Comparison of ENCODE assay signal across 3 cellular contexts in the genomic region with DNA sequence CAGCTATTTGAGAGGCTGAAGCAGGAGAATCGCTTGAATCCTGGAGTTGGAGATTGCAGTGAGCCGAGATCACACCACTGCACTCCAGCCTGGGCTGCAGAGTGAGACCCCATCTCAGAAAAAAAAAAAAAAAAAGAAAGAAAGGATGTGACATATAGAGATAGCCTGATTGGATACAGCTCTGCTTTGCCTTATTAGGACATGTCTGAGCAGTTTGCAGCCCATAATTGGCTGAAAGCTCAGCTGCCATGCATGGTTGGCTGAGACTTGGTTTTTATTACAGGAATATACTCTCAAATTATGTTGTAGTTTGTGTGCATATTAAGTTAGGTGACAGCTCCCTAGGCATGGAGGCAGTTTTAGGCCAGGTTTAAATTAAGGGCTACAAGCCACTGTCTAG.
TF ChIP-seq lines count a peak whose summit lies in the region.

No MANE protein-coding gene starts in this region.

TF ChIP-seq in SK-N-SH treated with all-trans-retinoic acid at 6 μM for 48 hours, 23 proteins besides CTCF, POLR2A, EP300 and RAD21:
- TF ChIP-seq ARNTL (CRISPR knock-in tag; IDR thresholded peaks at IDR 0.05; ENCODE audit: borderline replicate concordance, low read depth) = no peak
- no peak for TF ChIP-seq BACH2 (CRISPR knock-in tag; IDR thresholded peaks at IDR 0.05; ENCODE audit: borderline replicate concordance)
- TF ChIP-seq GLIS3 (CRISPR knock-in tag; IDR thresholded peaks at IDR 0.05) = no peak
- no peak for TF ChIP-seq CSDC2 (CRISPR knock-in tag; IDR thresholded peaks at IDR 0.05)
- no peak for TF ChIP-seq TOX (CRISPR knock-in tag; IDR thresholded peaks at IDR 0.05; ENCODE audit: borderline replicate concordance)
- TF ChIP-seq ZNF70 (CRISPR knock-in tag; IDR thresholded peaks at IDR 0.05) = no peak
- no peak for TF ChIP-seq ISL1 (CRISPR knock-in tag; IDR thresholded peaks at IDR 0.05)
- TF ChIP-seq ZFP30 (CRISPR knock-in tag; IDR thresholded peaks at IDR 0.05) = no peak
- TF ChIP-seq ZNF565 (CRISPR knock-in tag; conservative IDR thresholded peaks at IDR 0.05; ENCODE audit: low read depth) = no peak
TF ChIP-seq in SK-N-SH treated with all-trans-retinoic acid at 6 μM for 48 hours: peak in this region for 0.

TF ChIP-seq in SK-N-SH, 30 proteins besides CTCF, POLR2A, EP300 and RAD21:
- TF ChIP-seq YY1 (IDR thresholded peaks at IDR 0.05; ENCODE audit: low read depth) = no peak
- no peak for TF ChIP-seq NRF1 (IDR thresholded peaks at IDR 0.05; ENCODE audit: low read depth, low read length)
- TF ChIP-seq, protein P1, sequence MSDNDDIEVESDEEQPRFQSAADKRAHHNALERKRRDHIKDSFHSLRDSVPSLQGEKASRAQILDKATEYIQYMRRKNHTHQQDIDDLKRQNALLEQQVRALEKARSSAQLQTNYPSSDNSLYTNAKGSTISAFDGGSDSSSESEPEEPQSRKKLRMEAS (IDR thresholded peaks at IDR 0.05; ENCODE audit: low read depth) = no peak
- no peak for TF ChIP-seq RCOR1 (IDR thresholded peaks at IDR 0.05; ENCODE audit: low read length)
- no peak for TF ChIP-seq NFIC (IDR thresholded peaks at IDR 0.05; ENCODE audit: borderline replicate concordance)
- TF ChIP-seq MXI1 (IDR thresholded peaks at IDR 0.05; ENCODE audit: low read depth, low read length) = no peak
- no peak for TF ChIP-seq SIN3A (IDR thresholded peaks at IDR 0.05; ENCODE audit: borderline replicate concordance, low read depth, low read length)
- TF ChIP-seq, protein P2, sequence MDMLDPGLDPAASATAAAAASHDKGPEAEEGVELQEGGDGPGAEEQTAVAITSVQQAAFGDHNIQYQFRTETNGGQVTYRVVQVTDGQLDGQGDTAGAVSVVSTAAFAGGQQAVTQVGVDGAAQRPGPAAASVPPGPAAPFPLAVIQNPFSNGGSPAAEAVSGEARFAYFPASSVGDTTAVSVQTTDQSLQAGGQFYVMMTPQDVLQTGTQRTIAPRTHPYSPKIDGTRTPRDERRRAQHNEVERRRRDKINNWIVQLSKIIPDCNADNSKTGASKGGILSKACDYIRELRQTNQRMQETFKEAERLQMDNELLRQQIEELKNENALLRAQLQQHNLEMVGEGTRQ (IDR thresholded peaks at IDR 0.05; ENCODE audit: borderline replicate concordance, low read depth, low read length) = no peak
- TF ChIP-seq, protein P3, sequence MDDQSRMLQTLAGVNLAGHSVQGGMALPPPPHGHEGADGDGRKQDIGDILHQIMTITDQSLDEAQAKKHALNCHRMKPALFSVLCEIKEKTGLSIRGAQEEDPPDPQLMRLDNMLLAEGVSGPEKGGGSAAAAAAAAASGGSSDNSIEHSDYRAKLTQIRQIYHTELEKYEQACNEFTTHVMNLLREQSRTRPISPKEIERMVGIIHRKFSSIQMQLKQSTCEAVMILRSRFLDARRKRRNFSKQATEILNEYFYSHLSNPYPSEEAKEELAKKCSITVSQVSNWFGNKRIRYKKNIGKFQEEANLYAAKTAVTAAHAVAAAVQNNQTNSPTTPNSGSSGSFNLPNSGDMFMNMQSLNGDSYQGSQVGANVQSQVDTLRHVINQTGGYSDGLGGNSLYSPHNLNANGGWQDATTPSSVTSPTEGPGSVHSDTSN (IDR thresholded peaks at IDR 0.05) = no peak
- no peak for TF ChIP-seq RFX5 (IDR thresholded peaks at IDR 0.05; ENCODE audit: low read length)
- no peak for TF ChIP-seq FOXM1 (IDR thresholded peaks at IDR 0.05; ENCODE audit: low read depth)
- TF ChIP-seq, protein P4, sequence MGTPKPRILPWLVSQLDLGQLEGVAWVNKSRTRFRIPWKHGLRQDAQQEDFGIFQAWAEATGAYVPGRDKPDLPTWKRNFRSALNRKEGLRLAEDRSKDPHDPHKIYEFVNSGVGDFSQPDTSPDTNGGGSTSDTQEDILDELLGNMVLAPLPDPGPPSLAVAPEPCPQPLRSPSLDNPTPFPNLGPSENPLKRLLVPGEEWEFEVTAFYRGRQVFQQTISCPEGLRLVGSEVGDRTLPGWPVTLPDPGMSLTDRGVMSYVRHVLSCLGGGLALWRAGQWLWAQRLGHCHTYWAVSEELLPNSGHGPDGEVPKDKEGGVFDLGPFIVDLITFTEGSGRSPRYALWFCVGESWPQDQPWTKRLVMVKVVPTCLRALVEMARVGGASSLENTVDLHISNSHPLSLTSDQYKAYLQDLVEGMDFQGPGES (IDR thresholded peaks at IDR 0.05; ENCODE audit: low read depth, low read length) = no peak
- TF ChIP-seq TAF1 (IDR thresholded peaks at IDR 0.05; ENCODE audit: borderline replicate concordance, low read depth, low read length) = no peak
- no peak for TF ChIP-seq CHD2 (IDR thresholded peaks at IDR 0.05; ENCODE audit: low read length, partially characterized antibody)
- no peak for TF ChIP-seq RXRA (IDR thresholded peaks at IDR 0.05; ENCODE audit: borderline replicate concordance, low read depth)
- TF ChIP-seq TCF12 (IDR thresholded peaks at IDR 0.05) = no peak
- TF ChIP-seq FOSL2 (IDR thresholded peaks at IDR 0.05; ENCODE audit: borderline replicate concordance, low read depth) = no peak
- TF ChIP-seq GABPA (IDR thresholded peaks at IDR 0.05; ENCODE audit: low read depth) = no peak
- no peak for TF ChIP-seq FOXJ3 (CRISPR knock-in tag; IDR thresholded peaks at IDR 0.05)
TF ChIP-seq in SK-N-SH: peak in this region for 0.

TF ChIP-seq in H1, 55 proteins besides CTCF, POLR2A, EP300 and RAD21:
- TF ChIP-seq SRF (IDR thresholded peaks at IDR 0.05; ENCODE audit: low read depth, low read length) (peak; percentile 88), BCL11A (IDR thresholded peaks at IDR 0.05; ENCODE audit: low read depth in 2 of 2, low read length in 2 of 2) (no peak), SAP30 (IDR thresholded peaks at IDR 0.05; ENCODE audit: insufficient read depth, insufficient replicate concordance, low read length) (no peak), BACH1 (IDR thresholded peaks at IDR 0.05; ENCODE audit: low read length) (no peak)
